ENCODE assay signal across 16 cellular contexts in the genomic region with DNA sequence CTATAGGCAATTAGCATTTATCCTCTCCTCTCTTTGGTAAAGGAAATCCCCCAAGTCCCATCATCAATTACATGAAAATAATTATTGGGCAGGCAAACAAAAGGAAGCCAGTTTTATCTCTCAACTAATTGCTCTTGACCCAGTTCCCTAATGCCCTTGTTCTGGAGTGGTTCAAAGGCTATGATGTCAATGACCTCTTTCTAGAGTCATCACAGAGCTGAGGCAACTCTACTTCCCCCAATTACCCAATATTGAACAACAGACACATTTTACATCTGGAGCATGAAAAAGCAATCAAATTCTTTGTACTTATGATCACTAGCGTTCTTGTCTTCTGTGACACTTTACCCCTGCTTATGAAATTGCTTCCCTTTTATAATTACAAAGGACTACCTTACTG.
"Had no signal": no experiment of that assay in that cellular context is flagged by ENCODE, and none has a peak within 500 bp of the region (broad histone marks: within the 10 kb centered on the region; RNA-seq: fewer than 3 reads in every experiment).

No MANE protein-coding gene starts in this region.

- DNase-seq: activated CD4-positive, alpha-beta memory T cell treated with anti-CD3 and anti-CD28 coated beads for 36 hours; activated CD8-positive, alpha-beta memory T cell treated with anti-CD3 and anti-CD28 coated beads, Interleukin-2, amount 10 ng/mL, durations not matched to agents 7 days and 5 days; activated naive CD4-positive, alpha-beta T cell; activated naive CD8-positive, alpha-beta T cell treated with anti-CD3 and anti-CD28 coated beads, Interleukin-2, amount 10 ng/mL, durations not matched to agents 7 days and 5 days; central memory CD4-positive, alpha-beta T cell; foreskin keratinocyte; hippocampal formation; left colon; midbrain; nephron progenitor cell; nucleus accumbens; posterior cingulate gyrus; spleen; stimulated activated naive B cell treated with anti-CD40 and anti-IgM and Interleukin-4, amounts not matched to agents 10 μg/mL and 1 μg/mL and 100 μg/mL, for 72 hours; upper lobe of left lung had no signal

- H3K4me3 ChIP-seq: spleen, thoracic aorta, upper lobe of left lung had no signal

- ATAC-seq: activated CD8-positive, alpha-beta memory T cell treated with anti-CD3 and anti-CD28 coated beads, Interleukin-2, amount 10 ng/mL, durations not matched to agents 7 days and 5 days; foreskin keratinocyte; left colon; stimulated activated naive B cell treated with anti-CD40 and anti-IgM and Interleukin-4, amounts not matched to agents 10 μg/mL and 1 μg/mL and 100 μg/mL, for 72 hours had no signal

- H3K9me3 ChIP-seq: thoracic aorta, upper lobe of left lung had no signal

- H3K27me3 ChIP-seq: foreskin keratinocyte, spleen, upper lobe of left lung had no signal

- H3K36me3 ChIP-seq: spleen, upper lobe of left lung had no signal

- H3K4me1 ChIP-seq: foreskin keratinocyte had no signal

- H3K27ac ChIP-seq: foreskin keratinocyte, thoracic aorta, upper lobe of left lung had no signal
